Comparison of ENCODE assay signal across 12 cellular contexts in the genomic region with DNA sequence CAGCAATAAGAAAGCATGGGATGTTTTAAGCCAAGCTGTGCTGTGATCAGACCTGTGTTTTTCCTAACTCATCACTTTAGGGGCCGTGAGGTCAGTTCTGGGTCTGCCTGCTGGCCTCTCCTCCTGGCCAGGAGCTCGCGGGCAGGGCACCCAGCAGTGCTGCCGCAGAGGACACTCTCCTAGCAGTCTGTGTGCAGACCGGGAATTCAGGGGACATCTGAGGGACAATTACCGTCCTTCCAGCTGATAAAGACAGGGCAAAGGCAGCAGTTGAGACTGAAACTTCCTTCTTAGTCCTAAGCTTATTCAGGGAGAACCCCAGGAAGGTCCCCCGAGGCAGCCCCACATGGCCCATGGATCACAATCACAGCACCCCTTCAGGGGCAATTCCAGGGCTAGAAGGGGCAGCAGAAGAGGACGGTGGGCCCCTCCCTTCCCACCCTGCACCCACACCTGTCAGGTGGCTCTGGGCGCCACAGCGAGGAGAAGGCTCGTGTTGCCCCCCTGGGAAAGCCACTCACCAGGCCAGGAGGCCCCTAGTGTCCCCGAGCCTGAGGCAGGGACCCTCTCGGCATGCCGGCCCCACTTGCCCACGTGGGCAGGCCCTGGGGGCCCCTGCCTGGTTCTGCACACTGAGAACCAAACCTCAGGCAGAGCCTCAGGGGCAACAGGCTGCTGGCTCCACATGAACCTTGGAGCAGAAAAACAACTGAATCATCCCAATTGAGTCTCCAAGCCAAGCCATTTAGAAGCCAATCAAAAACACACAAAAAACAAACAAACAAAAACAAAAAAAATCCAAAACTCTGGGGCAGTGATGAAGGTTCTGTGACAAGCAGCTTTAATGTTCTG.
A peak's percentile ranks its signal among the peaks of the same experiment; 100 is the strongest.
DNase-seq lines count a peak whose midpoint lies in the region; TF ChIP-seq lines count a peak whose summit lies in the region.
"Had no signal": no experiment of that assay in that cellular context is flagged by ENCODE, and none has a peak within 500 bp of the region (broad histone marks: within the 10 kb centered on the region; RNA-seq: fewer than 3 reads in every experiment).

No MANE protein-coding gene starts in this region.

- no peaks in the 10 kb centered on the region for H3K9me3 ChIP-seq in BLaER1 treated with 17β-estradiol and CSF1 and Interleukin-3, amounts not matched to agents 10 nM and 100 nM (replicated peaks in 1 of 11)
- H3K9me3 ChIP-seq in Peyer's patch (no peaks in the 10 kb centered on the region), endodermal cell (ENCODE audit: control insufficient read depth, low read length) (no peaks in the 10 kb centered on the region)
- H3K9me3 ChIP-seq: right atrium auricular region had no signal

- H4K20me1 ChIP-seq in BLaER1 treated with 17β-estradiol and CSF1 and Interleukin-3, amounts not matched to agents 10 nM and 100 nM = peaks cover 4 to 100% (median 93%) of the 10 kb centered on the region in 11 experiments; a peak in 20 of 22 replicates

- peak overlapping the region; percentile 83 to 97 (median 92) for H3K4me2 ChIP-seq in BLaER1 treated with 17β-estradiol and CSF1 and Interleukin-3, amounts not matched to agents 10 nM and 100 nM

- DNase-seq in Peyer's patch (no peak), dorsolateral prefrontal cortex (no peak), renal cortical epithelial cell (ENCODE audit: low read depth) (peak; percentile 30), COLO829 (ENCODE audit: low spot score) (no peak), endodermal cell (no peak), NOMO-1 treated with DMSO at 0.1 percent for 48 hours (lab: John Stamatoyannopoulos, UW; ENCODE audit: unreplicated experiment) (no peak)
- no peak for DNase-seq in activated CD4-positive, alpha-beta T cell treated with anti-CD3 and anti-CD28 coated beads, Interleukin-2, amount 50 U/mL, for 1 hour
- DNase-seq: CD8-positive, alpha-beta T cell; NK-92 treated with Interleukin-12 subunit alpha and Interleukin-12 subunit beta, amount 100 ng/mL, for 24 hours had no signal

- TF ChIP-seq CTCF in Peyer's patch (IDR thresholded peaks at IDR 0.05) (no peak), dorsolateral prefrontal cortex (IDR thresholded peaks at IDR 0.05 in 54 of 56, conservative IDR thresholded peaks at IDR 0.05 in 2 of 56; ENCODE audit: low read depth in 1 of 56, partially characterized antibody in 56 of 56) (no peak), endodermal cell (conservative IDR thresholded peaks at IDR 0.05) (no peak)

- WGBS in endodermal cell (ENCODE audit: insufficient coverage in 1 of 2, insufficient read length in 1 of 2), 2 experiments = 88 to 93% methylated on average over 3 to 15 of the region's 15 CpGs

- no peaks in the 10 kb centered on the region for H3K27me3 ChIP-seq in BLaER1 treated with 17β-estradiol and CSF1 and Interleukin-3, amounts not matched to agents 10 nM and 100 nM
- H3K27me3 ChIP-seq in Peyer's patch (no peaks in the 10 kb centered on the region), dorsolateral prefrontal cortex (no peaks in the 10 kb centered on the region), endodermal cell (ENCODE audit: control insufficient read depth, insufficient read depth, low read length, poor library complexity, severe bottlenecking) (no peaks in the 10 kb centered on the region)
- H3K27me3 ChIP-seq: right atrium auricular region had no signal

- TF ChIP-seq POLR2A in Peyer's patch (IDR thresholded peaks at IDR 0.05) = no peak

- H3K4me1 ChIP-seq in BLaER1 treated with 17β-estradiol and CSF1 and Interleukin-3, amounts not matched to agents 10 nM and 100 nM = peaks cover 86 to 100% (median 100%) of the 10 kb centered on the region in 10 experiments
- H3K4me1 ChIP-seq in Peyer's patch (peaks cover 5 to 69% (median 24%) of the 10 kb centered on the region in 4 donors), endodermal cell (ENCODE audit: control insufficient read depth, insufficient read depth, low read length) (peaks cover 2% of the 10 kb centered on the region)

- H3K36me3 ChIP-seq in BLaER1 treated with 17β-estradiol and CSF1 and Interleukin-3, amounts not matched to agents 10 nM and 100 nM = peaks cover 0 to 34% (median 4%) of the 10 kb centered on the region in 11 experiments; a peak in 10 of 22 replicates
- H3K36me3 ChIP-seq in Peyer's patch (peaks cover 0 to 18% (median 0%) of the 10 kb centered on the region in 3 donors), endodermal cell (ENCODE audit: control insufficient read depth, insufficient read depth, low read length) (peaks cover 5% of the 10 kb centered on the region)

- H3K27ac Mint-ChIP-seq in endodermal cell = no peak overlapping the region

- peak overlapping the region in 10 of 11 experiments; percentile 13 to 56 (median 31); a peak in 12 of 22 replicates for H3K9ac ChIP-seq in BLaER1 treated with 17β-estradiol and CSF1 and Interleukin-3, amounts not matched to agents 10 nM and 100 nM
- no peak overlapping the region for H3K9ac ChIP-seq in endodermal cell (ENCODE audit: extremely low read depth, low read length, poor library complexity, severe bottlenecking)

- intact Hi-C loops in dorsolateral prefrontal cortex (cut with DNase I) = no loop called here

- H3K4me3 Mint-ChIP-seq in endodermal cell = no peak overlapping the region
- H3K4me3 Mint-ChIP-seq: CD8-positive, alpha-beta T cell; memory B cell had no signal

- no peaks in the 10 kb centered on the region for H3K9me3 Mint-ChIP-seq in endodermal cell
- H3K9me3 Mint-ChIP-seq: CD8-positive, alpha-beta T cell; memory B cell had no signal

- peaks cover 4% of the 10 kb centered on the region for H3K36me3 Mint-ChIP-seq in endodermal cell (ENCODE audit: low read depth)

- peaks cover 2% of the 10 kb centered on the region for H3K4me1 Mint-ChIP-seq in endodermal cell

- peak overlapping the region in 9 of 11 experiments; percentile 0 to 59 (median 30); a peak in 11 of 22 replicates for H3K27ac ChIP-seq in BLaER1 treated with 17β-estradiol and CSF1 and Interleukin-3, amounts not matched to agents 10 nM and 100 nM
- H3K27ac ChIP-seq in Peyer's patch (peak overlapping the region in 3 of 4 donors; percentile 73 to 93 (median 84)), dorsolateral prefrontal cortex (peak overlapping the region; percentile 32 to 98 (median 89)), endodermal cell (ENCODE audit: low read depth, low read length) (no peak overlapping the region)

- no peak overlapping the region for H3K4me3 ChIP-seq in BLaER1 treated with 17β-estradiol and CSF1 and Interleukin-3, amounts not matched to agents 10 nM and 100 nM
- H3K4me3 ChIP-seq in Peyer's patch (no peak overlapping the region), dorsolateral prefrontal cortex (peak overlapping the region in 7 of 59 donors; percentile 8 to 23 (median 12)), endodermal cell (ENCODE audit: low read length) (no peak overlapping the region)
- H3K4me3 ChIP-seq: right atrium auricular region had no signal

- H3K27me3 Mint-ChIP-seq in endodermal cell (ENCODE audit: insufficient read depth) = no peaks in the 10 kb centered on the region
- H3K27me3 Mint-ChIP-seq: memory B cell had no signal
